In the genomic region with DNA sequence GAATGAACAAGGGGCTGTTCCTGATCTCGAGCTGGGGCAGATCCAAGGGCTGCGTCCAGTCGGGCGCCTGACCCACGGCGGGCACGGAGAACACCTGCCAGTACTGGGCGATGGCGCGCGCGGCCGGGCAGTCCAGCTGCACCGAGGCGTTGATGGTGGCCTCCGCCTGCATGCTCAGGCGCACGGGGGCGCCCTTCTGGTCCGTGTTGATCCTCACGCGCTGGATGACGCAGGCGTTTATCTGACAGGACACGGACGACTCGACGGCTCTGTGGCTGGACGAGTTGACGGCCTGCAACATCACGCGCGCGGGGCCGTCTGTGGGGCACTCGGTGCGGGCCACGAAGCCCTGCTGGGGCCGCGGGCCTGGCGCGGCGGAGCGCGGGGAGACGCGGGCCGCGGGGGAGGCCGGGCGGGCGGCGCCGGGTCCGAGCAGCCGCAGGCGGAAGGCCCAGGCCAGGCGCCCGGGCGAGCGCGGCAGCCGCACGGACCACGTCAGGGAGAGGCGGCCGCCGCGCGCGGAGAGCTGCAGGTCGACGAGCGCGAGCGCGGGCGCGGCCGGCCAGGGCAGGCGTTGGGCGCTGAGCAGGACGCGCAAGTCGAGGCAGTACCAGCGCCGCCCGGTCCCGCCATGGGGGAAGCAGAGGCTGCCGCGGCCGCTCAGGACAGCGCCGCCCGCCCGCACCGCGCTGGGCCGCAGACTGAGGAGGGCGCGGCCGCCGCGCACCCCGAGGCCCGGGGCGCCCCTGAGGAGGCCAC, we compare ENCODE assay signal across 10 cellular contexts. TPM values are rescaled to one million over a fixed set of nuclear protein-coding genes. Genes with fewer than 3 reads are reported as not detected.
DNase-seq lines count a peak whose midpoint lies in the region; ATAC-seq, FAIRE-seq and TF ChIP-seq lines count a peak whose summit lies in the region.
"Had no signal": no experiment of that assay in that cellular context is flagged by ENCODE, and none has a peak within 500 bp of the region (broad histone marks: within the 10 kb centered on the region; RNA-seq: fewer than 3 reads in every experiment).

No MANE protein-coding gene starts in this region.

- POLR2A ChIA-PET in CD8-positive, alpha-beta T cell (lab: Charles Lee): no interaction called here

- H3K4me2 ChIP-seq in osteoblast (ENCODE audit: insufficient read depth, low read length): no peak overlapping the region

- FAIRE-seq in frontal cortex (lab: Jason Lieb, UNC): no peak

- no peaks in the 10 kb centered on the region for H3K79me2 ChIP-seq in osteoblast (ENCODE audit: insufficient read depth, low read length)

- H2AFZ ChIP-seq in osteoblast (ENCODE audit: low read length): no peak overlapping the region

- H3K27me3 ChIP-seq in CD8-positive, alpha-beta T cell (ENCODE audit: insufficient read depth, low read length): peaks cover 4% of the 10 kb centered on the region
- peaks cover 27% of the 10 kb centered on the region for H3K27me3 ChIP-seq in osteoblast (ENCODE audit: insufficient read depth, low read length)

- H3K36me3 Mint-ChIP-seq in CD8-positive, alpha-beta T cell: peaks cover 3% of the 10 kb centered on the region

- H3K27ac Mint-ChIP-seq in CD8-positive, alpha-beta T cell: no peak overlapping the region

- H3K9me3 ChIP-seq in CD8-positive, alpha-beta T cell (ENCODE audit: low read length): no peaks in the 10 kb centered on the region
- peaks cover 2% of the 10 kb centered on the region for H3K9me3 ChIP-seq in osteoblast (ENCODE audit: low read depth, low read length)

- ATAC-seq in CD8-positive, alpha-beta T cell: peak; percentile 49
- ATAC-seq in HG03280 (IDR thresholded peaks at IDR 0.05; ENCODE audit: unreplicated experiment): no peak
- ATAC-seq in HG03457 (IDR thresholded peaks at IDR 0.05; ENCODE audit: unreplicated experiment): no peak

- peaks cover 3% of the 10 kb centered on the region for H3K4me1 ChIP-seq in CD8-positive, alpha-beta T cell (ENCODE audit: insufficient read depth, low read length)
- H3K4me1 ChIP-seq in osteoblast (ENCODE audit: insufficient read depth, low read length): peaks cover 3% of the 10 kb centered on the region

- peaks cover 2% of the 10 kb centered on the region for H3K9me3 Mint-ChIP-seq in CD8-positive, alpha-beta T cell

- H3K36me3 ChIP-seq in CD8-positive, alpha-beta T cell (ENCODE audit: insufficient read depth, low read length): no peaks in the 10 kb centered on the region
- no peaks in the 10 kb centered on the region for H3K36me3 ChIP-seq in osteoblast (ENCODE audit: insufficient read depth, low read length)

- peaks cover 14% of the 10 kb centered on the region for H3K4me1 Mint-ChIP-seq in CD8-positive, alpha-beta T cell (ENCODE audit: low read depth)

- H3K4me3 Mint-ChIP-seq in CD8-positive, alpha-beta T cell: peak overlapping the region; percentile 51

- TF ChIP-seq CTCF in CD8-positive, alpha-beta T cell (IDR thresholded peaks at IDR 0.05): no peak
- no peak for TF ChIP-seq CTCF in osteoblast (IDR thresholded peaks at IDR 0.05; ENCODE audit: extremely low read depth, low read depth, low read length)

- no peak overlapping the region for H3K27ac ChIP-seq in CD8-positive, alpha-beta T cell (ENCODE audit: low read depth, low read length)
- no peak overlapping the region for H3K27ac ChIP-seq in osteoblast (ENCODE audit: low read depth, low read length)
- H3K27ac ChIP-seq: epithelial cell of prostate had no signal

- DNase-seq in CD8-positive, alpha-beta T cell: peak in 2 of 7 experiments; percentile 33 to 34
- peak; percentile 29 for DNase-seq in activated T-cell treated with anti-CD3 and anti-CD28 coated beads, Interleukin-2, amount 50 U/mL, for 1 hour
- DNase-seq in frontal cortex (ENCODE audit: low spot score in 2 of 2) (peak; percentile 43 to 48), osteoblast (ENCODE audit: insufficient read length, low spot score, missing footprints) (peak; percentile 93), NCI-H1436 (lab: John Stamatoyannopoulos, UW) (no peak), NCI-H446 treated with DMSO at 0.1 percent for 48 hours (lab: John Stamatoyannopoulos, UW) (no peak)
- DNase-seq: NCI-H226 had no signal

- peaks cover 45% of the 10 kb centered on the region for H3K27me3 Mint-ChIP-seq in CD8-positive, alpha-beta T cell (ENCODE audit: low read depth)

- CTCF ChIA-PET in CD8-positive, alpha-beta T cell (lab: Charles Lee): no interaction called here

- intact Hi-C loops in CD8-positive, alpha-beta T cell (cut with DNase I, micrococcal nuclease): loop anchor here in 1 of 2 experiments (1.0 kb wide), 1 partner anchor 34 kb away; the partner anchor contains the start of gene GTSE1

- no peaks in the 10 kb centered on the region for H4K20me1 ChIP-seq in osteoblast (ENCODE audit: insufficient read depth, low read length)

- no peak overlapping the region for H3K4me3 ChIP-seq in CD8-positive, alpha-beta T cell (ENCODE audit: low read depth, low read length)
- H3K4me3 ChIP-seq in osteoblast (ENCODE audit: insufficient read depth, low read length): peak overlapping the region; percentile 37

RNA-seq across cellular contexts. Expression of gene PKDREJ, which starts 0.5 kb away (rescaled TPM):
- total RNA-seq in CD8-positive, alpha-beta T cell: not detected
- total RNA-seq in frontal cortex: under 0.01 TPM
- not detected in 2 replicates for total RNA-seq in osteoblast

RNA-seq across cellular contexts. Expression of gene TTC38, which starts 5.2 kb away (rescaled TPM):
- 1 to 10 TPM; 5.9 to 7.9 TPM for total RNA-seq in CD8-positive, alpha-beta T cell
- 6.5 TPM for total RNA-seq in frontal cortex
- 25.6 and 29.3 TPM in 2 replicates for total RNA-seq in osteoblast

RNA-seq across cellular contexts. Expression of gene CDPF1, which starts 12.5 kb away (rescaled TPM):
- 1 to 10 TPM in 1 of 2 experiments, under 1 TPM in 1; 0.81 to 1.0 TPM for total RNA-seq in CD8-positive, alpha-beta T cell
- 9.0 TPM for total RNA-seq in frontal cortex
- 12.7 and 15.0 TPM in 2 replicates for total RNA-seq in osteoblast

RNA-seq across cellular contexts. Expression of gene GTSE1, which starts 34.0 kb away (rescaled TPM):
- under 1 TPM; 0.19 to 0.30 TPM for total RNA-seq in CD8-positive, alpha-beta T cell
- total RNA-seq in frontal cortex: 1.6 TPM
- 1.8 and 2.1 TPM in 2 replicates for total RNA-seq in osteoblast

Comparison
In these comparisons a context has a peak if more than half of its experiments do, and no peak if none do; other contexts are left out.
1. DNase-seq: peak in activated T-cell treated with anti-CD3 and anti-CD28 coated beads, Interleukin-2, amount 50 U/mL, for 1 hour (single experiment), frontal cortex (2 of 2) and osteoblast (single experiment); none in NCI-H1436 (single experiment) and NCI-H446 treated with DMSO at 0.1 percent for 48 hours (single experiment).